ENCODE assay signal across 9 cellular contexts in genomic region chr15:31974855-31975421, GRCh38. TPM values are rescaled to one million over a fixed set of nuclear protein-coding genes. Genes with fewer than 3 reads are reported as not detected.
DNase-seq lines count a peak whose midpoint lies in the region; ATAC-seq and TF ChIP-seq lines count a peak whose summit lies in the region.
"Had no signal": no experiment of that assay in that cellular context is flagged by ENCODE, and none has a peak within 500 bp of the region (broad histone marks: within the 10 kb centered on the region; RNA-seq: fewer than 3 reads in every experiment).

No MANE protein-coding gene starts in this region.

- H3K4me3 ChIP-seq in skeletal muscle satellite cell (ENCODE audit: low read length) (no peak overlapping the region), ascending aorta (peak overlapping the region in 1 of 2 donors; percentile 32)

- H3K9ac ChIP-seq in skeletal muscle satellite cell (ENCODE audit: low read depth, low read length): no peak overlapping the region

- H3K4me1 Mint-ChIP-seq in activated T-cell treated with anti-CD3 and anti-CD28 coated beads, Interleukin-2, amount 50 U/mL, for 24 hours (ENCODE audit: low read depth): peaks cover 11% of the 10 kb centered on the region
- peaks cover 20% of the 10 kb centered on the region for H3K4me1 Mint-ChIP-seq in glutamatergic neuron (ENCODE audit: low read depth, unreplicated experiment)

- H3K36me3 ChIP-seq in skeletal muscle satellite cell (ENCODE audit: insufficient read depth, low read length) (no peaks in the 10 kb centered on the region), ascending aorta (no peaks in the 10 kb centered on the region)

- H3K27ac ChIP-seq in ascending aorta: no peak overlapping the region

- H3K9me3 ChIP-seq in skeletal muscle satellite cell (replicated peaks; ENCODE audit: low read length) (no peaks in the 10 kb centered on the region), ascending aorta (no peaks in the 10 kb centered on the region)

- H3K27me3 Mint-ChIP-seq in activated T-cell treated with anti-CD3 and anti-CD28 coated beads, Interleukin-2, amount 50 U/mL, for 24 hours: peaks cover 45% of the 10 kb centered on the region
- no peaks in the 10 kb centered on the region for H3K27me3 Mint-ChIP-seq in glutamatergic neuron (ENCODE audit: unreplicated experiment)

- no peaks in the 10 kb centered on the region for H3K36me3 Mint-ChIP-seq in activated T-cell treated with anti-CD3 and anti-CD28 coated beads, Interleukin-2, amount 50 U/mL, for 24 hours (ENCODE audit: low read depth)
- no peaks in the 10 kb centered on the region for H3K36me3 Mint-ChIP-seq in glutamatergic neuron (ENCODE audit: unreplicated experiment)
- H3K36me3 Mint-ChIP-seq: memory B cell had no signal

- TF ChIP-seq CTCF in glutamatergic neuron (IDR thresholded peaks at IDR 0.05; ENCODE audit: partially characterized antibody, unreplicated experiment): peak; percentile 79
- peak in 1 of 3 experiments; percentile 42 for TF ChIP-seq CTCF in ascending aorta (IDR thresholded peaks at IDR 0.05)

- peak overlapping the region; percentile 18 for H3K4me3 Mint-ChIP-seq in activated T-cell treated with anti-CD3 and anti-CD28 coated beads, Interleukin-2, amount 50 U/mL, for 24 hours
- no peak overlapping the region for H3K4me3 Mint-ChIP-seq in glutamatergic neuron (ENCODE audit: unreplicated experiment)
- H3K4me3 Mint-ChIP-seq: memory B cell had no signal

- H3K4me2 ChIP-seq in skeletal muscle satellite cell (ENCODE audit: low read length): peak overlapping the region; percentile 54

- no peaks in the 10 kb centered on the region for H3K9me3 Mint-ChIP-seq in activated T-cell treated with anti-CD3 and anti-CD28 coated beads, Interleukin-2, amount 50 U/mL, for 24 hours
- H3K9me3 Mint-ChIP-seq in glutamatergic neuron (ENCODE audit: unreplicated experiment): peaks cover 7% of the 10 kb centered on the region
- H3K9me3 Mint-ChIP-seq: memory B cell had no signal

- H3K27me3 ChIP-seq in skeletal muscle satellite cell (ENCODE audit: control insufficient read depth, insufficient read depth, low read length): no peaks in the 10 kb centered on the region
- H3K27me3 ChIP-seq in ascending aorta: no peaks in the 10 kb centered on the region

- H3K4me1 ChIP-seq in skeletal muscle satellite cell (ENCODE audit: control insufficient read depth, insufficient read depth, low read length) (peaks cover 4% of the 10 kb centered on the region), ascending aorta (no peaks in the 10 kb centered on the region)

- ATAC-seq in GM18868 (IDR thresholded peaks at IDR 0.05; ENCODE audit: unreplicated experiment): no peak

- no peak overlapping the region for H3K27ac Mint-ChIP-seq in activated T-cell treated with anti-CD3 and anti-CD28 coated beads, Interleukin-2, amount 50 U/mL, for 24 hours
- H3K27ac Mint-ChIP-seq in glutamatergic neuron (ENCODE audit: unreplicated experiment): peak overlapping the region; percentile 57
- H3K27ac Mint-ChIP-seq: memory B cell had no signal

- intact Hi-C loops in ascending aorta (cut with DNase I): no loop called here

- peak; percentile 18 for DNase-seq in AG08395 (ENCODE audit: low spot score)
- DNase-seq in GM04504 (ENCODE audit: low read depth): peak; percentile 1
- DNase-seq in NCI-H2171 treated with DMSO at 0.1 percent for 48 hours (lab: John Stamatoyannopoulos, UW): peak; percentile 87
- peak; percentile 42 for DNase-seq in activated T-cell treated with anti-CD3 and anti-CD28 coated beads, Interleukin-2, amount 50 U/mL, for 24 hours
- peak; percentile 72 for DNase-seq in glutamatergic neuron
- DNase-seq in ascending aorta (ENCODE audit: low spot score in 2 of 2): no peak

RNA-seq across cellular contexts. Expression of gene CHRNA7, which starts 55.4 kb away (rescaled TPM):
- total RNA-seq in glutamatergic neuron (ENCODE audit: unreplicated experiment) (19.1 TPM), ascending aorta (2.6 TPM)
- under 0.01 and 0.22 TPM in 2 replicates for total RNA-seq in skeletal muscle satellite cell (2012; rRNA removed)

Comparison
In these comparisons a context has a peak if more than half of its experiments do, and no peak if none do; other contexts are left out.
1. DNase-seq: peak in AG08395 (single experiment), GM04504 (single experiment), NCI-H2171 treated with DMSO at 0.1 percent for 48 hours (single experiment), activated T-cell treated with anti-CD3 and anti-CD28 coated beads, Interleukin-2, amount 50 U/mL, for 24 hours (single experiment) and glutamatergic neuron (single experiment); none in ascending aorta (0 of 2).